Comparison of ENCODE assay signal across 2 cellular contexts in genomic region chrX:123673813-123674212, GRCh38.
TF ChIP-seq lines count a peak whose summit lies in the region.

No MANE protein-coding gene starts in this region.

TF ChIP-seq in GM23338, 12 proteins besides CTCF, POLR2A, EP300 and RAD21:
- TF ChIP-seq EZH2phosphoT487 (IDR thresholded peaks at IDR 0.05; ENCODE audit: unreplicated experiment) (no peak), JUNB (IDR thresholded peaks at IDR 0.05; ENCODE audit: unreplicated experiment) (no peak), NANOG (IDR thresholded peaks at IDR 0.05; ENCODE audit: borderline replicate concordance) (no peak), REST (IDR thresholded peaks at IDR 0.05; ENCODE audit: unreplicated experiment) (no peak), CREB1 (CRISPR knock-in tag; IDR thresholded peaks at IDR 0.05; ENCODE audit: low read depth) (no peak), EZH2 (IDR thresholded peaks at IDR 0.05; ENCODE audit: low read depth, unreplicated experiment) (no peak), ZNF462 (CRISPR knock-in tag; IDR thresholded peaks at IDR 0.05) (no peak), STAT1 (IDR thresholded peaks at IDR 0.05; ENCODE audit: unreplicated experiment) (no peak)

TF ChIP-seq in GM12878, 131 proteins besides CTCF, POLR2A, EP300 and RAD21:
- no peak for TF ChIP-seq ZNF687 (IDR thresholded peaks at IDR 0.05)
- TF ChIP-seq YY1 (IDR thresholded peaks at IDR 0.05; ENCODE audit: low read depth, low read length), result no peak
- no peak for TF ChIP-seq ATF2 (IDR thresholded peaks at IDR 0.05; ENCODE audit: low read length)
